In the genomic region with DNA sequence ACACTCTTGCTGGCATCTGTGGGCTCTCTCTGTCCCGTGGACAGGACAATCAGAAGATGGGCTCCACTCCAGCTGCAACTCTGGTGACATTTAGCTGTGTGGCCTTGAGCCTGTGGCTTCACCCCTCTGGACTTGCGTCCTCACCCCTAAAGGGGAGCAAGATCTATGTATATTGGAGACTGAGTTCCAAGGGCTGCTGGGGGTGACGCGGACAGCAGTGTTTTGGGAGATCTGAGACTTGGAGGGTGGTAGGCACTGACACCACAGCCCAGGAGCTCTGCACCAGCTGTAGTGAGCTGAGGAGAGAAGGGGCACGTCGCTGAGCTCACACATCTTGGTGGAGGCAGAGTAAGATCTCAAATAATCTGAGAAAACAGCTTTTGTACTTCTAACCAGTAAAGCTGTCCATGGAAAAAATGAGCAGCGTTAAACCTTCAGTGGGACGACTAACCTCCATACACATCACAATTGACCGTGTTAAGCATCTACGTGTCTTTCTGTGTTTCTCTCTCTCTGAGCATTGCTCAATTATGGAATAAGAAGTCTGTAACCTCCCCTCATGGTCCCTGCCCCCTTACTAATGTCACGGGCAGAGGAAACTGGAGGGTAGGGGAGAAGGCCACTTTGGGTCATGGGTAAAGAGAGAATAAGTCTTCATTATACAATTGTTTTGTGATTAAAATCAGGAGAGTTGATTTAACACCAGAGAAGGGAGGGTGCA, we compare ENCODE assay signal across 13 cellular contexts.
DNase-seq lines count a peak whose midpoint lies in the region; ATAC-seq, FAIRE-seq and TF ChIP-seq lines count a peak whose summit lies in the region.
"Had no signal": no experiment of that assay in that cellular context is flagged by ENCODE, and none has a peak within 500 bp of the region (broad histone marks: within the 10 kb centered on the region; RNA-seq: fewer than 3 reads in every experiment).

No MANE protein-coding gene starts in this region.

- peaks cover 6 to 32% of the 10 kb centered on the region in 2 donors for H3K36me3 Mint-ChIP-seq in CD14-positive monocyte
- no peaks in the 10 kb centered on the region for H3K36me3 Mint-ChIP-seq in CD8-positive, alpha-beta T cell
- no peaks in the 10 kb centered on the region for H3K36me3 Mint-ChIP-seq in activated CD4-positive, alpha-beta memory T cell treated with anti-CD3 and anti-CD28 coated beads for 36 hours
- H3K36me3 Mint-ChIP-seq in nephron progenitor cell (ENCODE audit: low read depth), result peaks cover 9% of the 10 kb centered on the region

- FAIRE-seq in GM19239 (lab: Jason Lieb, UNC), result no peak

- CTCF ChIA-PET in CD8-positive, alpha-beta T cell (lab: Charles Lee), result no interaction called here
- CTCF ChIA-PET in activated CD4-positive, alpha-beta memory T cell treated with anti-CD3 and anti-CD28 coated beads for 36 hours (lab: Charles Lee), result no interaction called here

- DNase-seq in CD14-positive monocyte (ENCODE audit: low spot score), result no peak
- DNase-seq in CD8-positive, alpha-beta T cell, result peak in 1 of 7 experiments; percentile 48
- peak; percentile 53 for DNase-seq in activated CD4-positive, alpha-beta memory T cell treated with anti-CD3 and anti-CD28 coated beads for 36 hours
- no peak for DNase-seq in nephron progenitor cell
- no peak for DNase-seq in GM19239 (ENCODE audit: insufficient read length, low spot score)
- DNase-seq in Kasumi-1 (lab: John Stamatoyannopoulos, UW), result no peak
- DNase-seq: esophagus squamous epithelium, hippocampal formation, NCI-H1048, NCI-H510A treated with DMSO at 0.1 percent for 48 hours had no signal

- H3K4me3 Mint-ChIP-seq in CD14-positive monocyte (peak overlapping the region; percentile 67 to 86), nephron progenitor cell (peak overlapping the region; percentile 26)
- H3K4me3 Mint-ChIP-seq in CD8-positive, alpha-beta T cell, result peak overlapping the region; percentile 46
- H3K4me3 Mint-ChIP-seq in activated CD4-positive, alpha-beta memory T cell treated with anti-CD3 and anti-CD28 coated beads for 36 hours, result peak overlapping the region; percentile 41

- H3K4me1 ChIP-seq in CD8-positive, alpha-beta T cell (ENCODE audit: insufficient read depth, low read length), result peaks cover 62% of the 10 kb centered on the region
- H3K4me1 ChIP-seq: HAP-1 had no signal

- H3K27me3 ChIP-seq in CD8-positive, alpha-beta T cell (ENCODE audit: insufficient read depth, low read length), result peaks cover 21% of the 10 kb centered on the region
- H3K27me3 ChIP-seq: esophagus squamous epithelium had no signal

- H3K27ac Mint-ChIP-seq in CD14-positive monocyte (peak overlapping the region; percentile 94 to 99 (median 96)), nephron progenitor cell (peak overlapping the region; percentile 88)
- no peak overlapping the region for H3K27ac Mint-ChIP-seq in CD8-positive, alpha-beta T cell
- peak overlapping the region; percentile 54 for H3K27ac Mint-ChIP-seq in activated CD4-positive, alpha-beta memory T cell treated with anti-CD3 and anti-CD28 coated beads for 36 hours

- TF ChIP-seq CTCF in CD14-positive monocyte (IDR thresholded peaks at IDR 0.05) (no peak), nephron progenitor cell (IDR thresholded peaks at IDR 0.05) (no peak)
- no peak for TF ChIP-seq CTCF in CD8-positive, alpha-beta T cell (IDR thresholded peaks at IDR 0.05)

- no peak overlapping the region for H3K4me3 ChIP-seq in CD8-positive, alpha-beta T cell (ENCODE audit: low read depth, low read length)
- H3K4me3 ChIP-seq: esophagus squamous epithelium, HAP-1 had no signal

- intact Hi-C loops in CD14-positive monocyte (cut with micrococcal nuclease), result loop anchor here (5.0 to 10.0 kb wide), 4 partner anchors 42 to 397 kb away; a partner anchor contains a TSS
- intact Hi-C loops in CD8-positive, alpha-beta T cell (cut with DNase I, micrococcal nuclease), result loop anchor here (2.0 to 10.0 kb wide), 4 partner anchors 20 to 184 kb away; a partner anchor contains a TSS
- intact Hi-C loops in activated CD4-positive, alpha-beta memory T cell treated with anti-CD3 and anti-CD28 coated beads for 36 hours (cut with micrococcal nuclease), result loop anchor here (1.0 to 10.0 kb wide), 7 partner anchors 67 to 600 kb away; a partner anchor contains a TSS

- ATAC-seq in CD8-positive, alpha-beta T cell, result no peak
- no peak for ATAC-seq in HG03520 (IDR thresholded peaks at IDR 0.05; ENCODE audit: unreplicated experiment)

- H3K9me3 ChIP-seq in CD8-positive, alpha-beta T cell (ENCODE audit: low read length), result no peaks in the 10 kb centered on the region
- H3K9me3 ChIP-seq: esophagus squamous epithelium, HAP-1 had no signal

- peaks cover 0 to 2% (median 0%) of the 10 kb centered on the region in 7 donors for H3K9me3 Mint-ChIP-seq in CD14-positive monocyte
- no peaks in the 10 kb centered on the region for H3K9me3 Mint-ChIP-seq in CD8-positive, alpha-beta T cell
- no peaks in the 10 kb centered on the region for H3K9me3 Mint-ChIP-seq in activated CD4-positive, alpha-beta memory T cell treated with anti-CD3 and anti-CD28 coated beads for 36 hours
- peaks cover 13% of the 10 kb centered on the region for H3K9me3 Mint-ChIP-seq in nephron progenitor cell
- H3K9me3 Mint-ChIP-seq: dendritic cell treated with granulocyte-macrophage colony-stimulating factor and Interleukin-4, amounts not matched to agents 40 ng/mL and 50 ng/mL, for 4 days had no signal

- POLR2A ChIA-PET in CD8-positive, alpha-beta T cell (lab: Charles Lee), result interaction anchor here (4.0 kb wide), 1 partner anchor 183 kb away, joined by 12 read pairs; no protein-coding TSS in a partner anchor
- POLR2A ChIA-PET in activated CD4-positive, alpha-beta memory T cell treated with anti-CD3 and anti-CD28 coated beads for 36 hours (lab: Charles Lee), result interaction anchor here (1.6 to 2.0 kb wide), 2 partner anchors 14 to 25 kb away, joined by 3 to 5 read pairs; no protein-coding TSS in a partner anchor

- peaks cover 90% of the 10 kb centered on the region for H3K4me1 Mint-ChIP-seq in CD14-positive monocyte
- H3K4me1 Mint-ChIP-seq in CD8-positive, alpha-beta T cell (ENCODE audit: low read depth), result peaks cover 79% of the 10 kb centered on the region
- H3K4me1 Mint-ChIP-seq in activated CD4-positive, alpha-beta memory T cell treated with anti-CD3 and anti-CD28 coated beads for 36 hours (ENCODE audit: low read depth), result peaks cover 69% of the 10 kb centered on the region
- peaks cover 66% of the 10 kb centered on the region for H3K4me1 Mint-ChIP-seq in nephron progenitor cell

- H3K36me3 ChIP-seq in CD8-positive, alpha-beta T cell (ENCODE audit: insufficient read depth, low read length), result no peaks in the 10 kb centered on the region
- H3K36me3 ChIP-seq: esophagus squamous epithelium, HAP-1 had no signal

- no peak overlapping the region for H3K27ac ChIP-seq in CD8-positive, alpha-beta T cell (ENCODE audit: low read depth, low read length)
- H3K27ac ChIP-seq: esophagus squamous epithelium had no signal

- H3K27me3 Mint-ChIP-seq in CD14-positive monocyte (ENCODE audit: low read depth in 3 of 3) (peaks cover 11 to 20% (median 18%) of the 10 kb centered on the region in 3 donors), nephron progenitor cell (ENCODE audit: low read depth, poor library complexity) (peaks cover 18% of the 10 kb centered on the region)
- H3K27me3 Mint-ChIP-seq in CD8-positive, alpha-beta T cell (ENCODE audit: low read depth), result peaks cover 59% of the 10 kb centered on the region
- H3K27me3 Mint-ChIP-seq in activated CD4-positive, alpha-beta memory T cell treated with anti-CD3 and anti-CD28 coated beads for 36 hours, result peaks cover 85% of the 10 kb centered on the region

Comparison
In these comparisons a context has a peak if more than half of its experiments do, and no peak if none do; other contexts are left out.
1. H3K4me3 Mint-ChIP-seq: peak in every context shown above with its lines; median percentile 76 in CD14-positive monocyte; 46 in CD8-positive, alpha-beta T cell; 41 in activated CD4-positive, alpha-beta memory T cell treated with anti-CD3 and anti-CD28 coated beads for 36 hours; 26 in nephron progenitor cell.